Comparison of ENCODE assay signal across 22 cellular contexts in the genomic region with DNA sequence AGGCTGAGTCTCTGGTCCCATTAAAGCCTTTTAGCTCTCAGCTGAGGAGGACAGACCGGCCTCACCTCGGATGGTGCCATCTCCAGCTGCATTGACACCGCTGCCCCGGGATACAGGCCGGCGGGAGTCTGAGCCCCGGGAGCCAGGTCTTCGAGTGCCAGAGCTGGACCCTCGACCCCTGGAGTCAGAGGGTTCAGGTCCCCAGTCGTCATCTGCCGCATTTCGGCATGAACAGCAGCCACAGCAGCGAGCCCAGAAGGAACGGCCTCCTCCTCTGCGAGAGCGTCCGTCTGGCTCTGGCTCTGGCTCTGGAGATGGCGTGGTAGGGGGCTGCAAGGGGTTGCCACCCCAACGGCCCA. TPM values are rescaled to one million over a fixed set of nuclear protein-coding genes. Genes with fewer than 3 reads are reported as not detected.
"Had no signal": no experiment of that assay in that cellular context is flagged by ENCODE, and none has a peak within 500 bp of the region (broad histone marks: within the 10 kb centered on the region; RNA-seq: fewer than 3 reads in every experiment).

No MANE protein-coding gene starts in this region.

- DNase-seq: dorsolateral prefrontal cortex; effector CD4-positive, alpha-beta T cell; left lung; mammary epithelial cell; mesendoderm; midbrain; naive thymus-derived CD4-positive, alpha-beta T cell; nucleus accumbens; psoas muscle; small intestine; stimulated activated CD4-positive, alpha-beta T cell treated with anti-CD3 and anti-CD28 coated beads, Interleukin-15, amount 100 ng/mL, for 24 hours; stimulated activated CD4-positive, alpha-beta T cell treated with anti-CD3 and anti-CD28 coated beads, Interleukin-2, amount 100 ng/mL, for 48 hours; stimulated activated naive B cell treated with anti-CD40 and anti-IgM and Interleukin-4, amounts not matched to agents 10 μg/mL and 1 μg/mL and 100 μg/mL, for 72 hours; upper lobe of right lung; uterus had no signal

- H3K9me3 ChIP-seq: left lung, psoas muscle, thoracic aorta, tibial nerve, upper lobe of right lung, uterus had no signal

- H3K36me3 ChIP-seq: neural progenitor cell, uterus had no signal

- H3K4me3 ChIP-seq: coronary artery, dorsolateral prefrontal cortex, left lung, neural progenitor cell, psoas muscle, thoracic aorta, tibial nerve, upper lobe of right lung, uterus had no signal

- H3K4me1 ChIP-seq: left lung, neural progenitor cell, psoas muscle, uterus had no signal

- H3K27ac ChIP-seq: coronary artery, dorsolateral prefrontal cortex, left lung, neural progenitor cell, psoas muscle, thoracic aorta, tibial nerve, upper lobe of right lung, uterus had no signal

- ATAC-seq: left lung; naive thymus-derived CD4-positive, alpha-beta T cell; psoas muscle; right cardiac atrium; stimulated activated naive B cell treated with anti-CD40 and anti-IgM and Interleukin-4, amounts not matched to agents 10 μg/mL and 1 μg/mL and 100 μg/mL, for 72 hours; upper lobe of right lung had no signal

- H3K27me3 ChIP-seq: dorsolateral prefrontal cortex, left lung, neural progenitor cell, tibial nerve, upper lobe of right lung, uterus had no signal

- FAIRE-seq: frontal cortex, keratinocyte, small intestine had no signal

RNA-seq across cellular contexts. Expression of a gene that starts 1.0 kb away (rescaled TPM):
- polyA plus RNA-seq: naive thymus-derived CD4-positive, alpha-beta T cell had no signal
